In the genomic region with DNA sequence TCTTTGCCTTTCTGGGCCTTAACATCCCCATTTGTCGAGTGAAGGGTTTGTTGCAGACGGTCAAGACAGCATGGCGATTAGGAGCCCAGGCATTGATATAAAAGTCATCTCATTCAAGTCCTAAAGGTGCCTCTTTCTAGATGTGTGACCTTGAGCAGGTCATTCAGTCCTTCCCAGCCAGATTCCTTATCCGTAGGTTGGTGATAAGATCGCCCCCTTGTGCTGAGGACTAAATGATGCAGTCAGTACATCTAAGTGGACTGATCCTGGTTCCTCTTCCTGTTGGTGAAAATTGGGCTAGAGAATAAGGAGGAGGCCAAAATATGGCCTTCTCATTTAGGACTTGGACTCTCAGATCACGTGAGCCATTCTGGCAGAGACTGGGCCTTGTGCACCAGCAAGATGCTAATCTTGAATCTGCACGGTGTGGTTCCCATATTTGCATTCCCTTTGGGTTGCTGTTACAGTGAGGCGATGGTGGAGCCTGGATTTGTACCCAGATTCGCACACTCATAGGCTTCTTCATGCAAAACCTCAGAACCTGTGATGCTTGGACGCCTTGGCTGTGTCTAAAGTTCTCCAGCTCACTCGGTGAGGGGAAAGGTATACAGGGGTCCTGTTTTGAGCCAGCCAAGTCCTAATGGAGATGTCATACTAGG, we compare ENCODE assay signal across 12 cellular contexts.
A peak's percentile ranks its signal among the peaks of the same experiment; 100 is the strongest.
DNase-seq lines count a peak whose midpoint lies in the region; ATAC-seq, FAIRE-seq and TF ChIP-seq lines count a peak whose summit lies in the region.
"Had no signal": no experiment of that assay in that cellular context is flagged by ENCODE, and none has a peak within 500 bp of the region (broad histone marks: within the 10 kb centered on the region; RNA-seq: fewer than 3 reads in every experiment).

No MANE protein-coding gene starts in this region.

- DNase-seq in A549 (ENCODE audit: low read depth in 1 of 2, low spot score in 1 of 2), result peak in 1 of 2 experiments; percentile 14
- no peak for DNase-seq in GM10248 (ENCODE audit: extremely low spot score)
- peak; percentile 17 for DNase-seq in NB4 (ENCODE audit: low read depth)
- peak; percentile 1 for DNase-seq in fibroblast of mammary gland (ENCODE audit: low read depth)
- DNase-seq in esophagus muscularis mucosa (ENCODE audit: extremely low spot score), result no peak
- DNase-seq in Peyer's patch, result no peak
- no peak for DNase-seq in left colon
- no peak for DNase-seq in activated CD8-positive, alpha-beta memory T cell treated with anti-CD3 and anti-CD28 coated beads, Interleukin-2, amount 50 U/mL, for 48 hours
- DNase-seq: activated naive CD8-positive, alpha-beta T cell treated with anti-CD3 and anti-CD28 coated beads, Interleukin-2, amount 50 U/mL, for 24 hours; NCI-H2171 had no signal

- CTCF ChIA-PET in A549 (lab: Yijun Ruan, JAX) (interaction anchor here (0.9 kb wide), 1 partner anchor 433 kb away, joined by 3 read pairs; no protein-coding TSS in a partner anchor), GM10248 (lab: Yijun Ruan, JAX) (interaction anchor here (1.9 kb wide), 1 partner anchor 9 kb away, joined by 6 read pairs; no protein-coding TSS in a partner anchor)

- no peak overlapping the region for H3K4me2 ChIP-seq in A549

- TF ChIP-seq EP300 in A549 (IDR thresholded peaks at IDR 0.05) (no peak), esophagus muscularis mucosa (IDR thresholded peaks at IDR 0.05) (no peak)

- peaks cover 0 to 66% (median 0%) of the 10 kb centered on the region in 4 donors for H3K36me3 ChIP-seq in esophagus muscularis mucosa
- no peaks in the 10 kb centered on the region for H3K36me3 ChIP-seq in Peyer's patch

- FAIRE-seq in A549 (lab: Jason Lieb, UNC), result no peak

- H3K9me3 ChIP-seq in A549 (no peaks in the 10 kb centered on the region), esophagus muscularis mucosa (peaks cover 0 to 3% (median 0%) of the 10 kb centered on the region in 4 donors), Peyer's patch (no peaks in the 10 kb centered on the region)

- H3K27me3 ChIP-seq in esophagus muscularis mucosa (peaks cover 0 to 25% (median 3%) of the 10 kb centered on the region in 4 donors), Peyer's patch (no peaks in the 10 kb centered on the region)

- ATAC-seq in A549 (0 out of 6 replicates have a peak, but pooled peaks of 1 of the 2 experiments have one; percentile 36), left colon (no peak)
- ATAC-seq: activated naive CD8-positive, alpha-beta T cell treated with anti-CD3 and anti-CD28 coated beads, Interleukin-2, amount 50 U/mL, for 24 hours; left lobe of liver had no signal

- H3K4me3 ChIP-seq in A549 (no peak overlapping the region), NB4 (ENCODE audit: low read depth, low read length) (no peak overlapping the region), fibroblast of mammary gland (ENCODE audit: control insufficient read depth, low read depth, low read length) (no peak overlapping the region), esophagus muscularis mucosa (no peak overlapping the region), Peyer's patch (no peak overlapping the region)

- intact Hi-C loops in esophagus muscularis mucosa (cut with DNase I), result no loop called here
- intact Hi-C loops in left colon (cut with DNase I, micrococcal nuclease), result no loop called here

- TF ChIP-seq RAD21 in A549 (conservative IDR thresholded peaks at IDR 0.05 in 1 of 2, IDR thresholded peaks at IDR 0.05 in 1 of 2), result no peak

- H3K4me1 ChIP-seq in A549, result no peaks in the 10 kb centered on the region
- H3K4me1 ChIP-seq in esophagus muscularis mucosa, result no peaks in the 10 kb centered on the region
- no peaks in the 10 kb centered on the region for H3K4me1 ChIP-seq in Peyer's patch

- no peak overlapping the region for H3K27ac ChIP-seq in A549
- H3K27ac ChIP-seq in esophagus muscularis mucosa (replicated peaks in 1 of 4), result no peak overlapping the region
- no peak overlapping the region for H3K27ac ChIP-seq in Peyer's patch
- H3K27ac ChIP-seq: VCaP had no signal

- 17% methylated on average over 11 of the region's 11 CpGs for WGBS in A549 (ENCODE audit: missing lambda C conversion rate)
- 64% methylated on average over 11 of the region's 11 CpGs for WGBS in esophagus muscularis mucosa

- TF ChIP-seq CTCF in A549 (IDR thresholded peaks at IDR 0.05) (no peak), GM10248 (IDR thresholded peaks at IDR 0.05; ENCODE audit: control extremely low read depth, extremely low read depth, low read depth, missing control alignments) (peak; percentile 15), NB4 (IDR thresholded peaks at IDR 0.05; ENCODE audit: low read depth, low read length) (peak; percentile 46), fibroblast of mammary gland (conservative IDR thresholded peaks at IDR 0.05; ENCODE audit: control insufficient read depth, insufficient read depth, low read depth, low read length) (no peak), esophagus muscularis mucosa (IDR thresholded peaks at IDR 0.05) (no peak), Peyer's patch (IDR thresholded peaks at IDR 0.05) (no peak)

- TF ChIP-seq POLR2A in A549 (IDR thresholded peaks at IDR 0.05; ENCODE audit: low read length) (no peak), NB4 (IDR thresholded peaks at IDR 0.05; ENCODE audit: extremely low read depth, insufficient read length) (no peak), esophagus muscularis mucosa (IDR thresholded peaks at IDR 0.05; ENCODE audit: low read depth) (no peak), Peyer's patch (IDR thresholded peaks at IDR 0.05) (no peak)

- POLR2A ChIA-PET in A549 (lab: Yijun Ruan, JAX) (no interaction called here), GM10248 (lab: Yijun Ruan, JAX) (no interaction called here)

TF ChIP-seq in A549, 52 proteins besides CTCF, POLR2A, EP300 and RAD21:
- TF ChIP-seq ESRRA (IDR thresholded peaks at IDR 0.05; ENCODE audit: borderline replicate concordance, low read length) (0 out of 2 replicates have a peak, but pooled peaks have one; percentile 22), HOXA7 (CRISPR knock-in tag; IDR thresholded peaks at IDR 0.05) (no peak)

Comparison
In these comparisons a context has a peak if more than half of its experiments do, and no peak if none do; other contexts are left out.
1. DNase-seq: peak in NB4 (single experiment) and fibroblast of mammary gland (single experiment); none in GM10248 (single experiment), esophagus muscularis mucosa (single experiment), Peyer's patch (0 of 3), left colon (0 of 2) and activated CD8-positive, alpha-beta memory T cell treated with anti-CD3 and anti-CD28 coated beads, Interleukin-2, amount 50 U/mL, for 48 hours (single experiment).
2. CTCF ChIP-seq: peak in GM10248 (single experiment) and NB4 (single experiment); none in A549 (single experiment), fibroblast of mammary gland (single experiment), esophagus muscularis mucosa (0 of 3) and Peyer's patch (0 of 6).